In genomic region chr10:109618748-109619147, GRCh38 we compare ENCODE assay signal across 6 cellular contexts.
"Had no signal": no experiment of that assay in that cellular context is flagged by ENCODE, and none has a peak within 500 bp of the region (broad histone marks: within the 10 kb centered on the region; RNA-seq: fewer than 3 reads in every experiment).

No MANE protein-coding gene starts in this region.

- H3K27ac ChIP-seq: HL-60, KMS-11 had no signal

- DNase-seq: KBM-7, KG1 had no signal

- H3K4me3 ChIP-seq: K562 had no signal

- H3K9ac ChIP-seq: KMS-11 had no signal

- FAIRE-seq: HTR-8/SVneo, K562 had no signal

- H3K4me2 ChIP-seq: KMS-11 had no signal

- ATAC-seq: K562 had no signal
